10 cellular contexts compared by ENCODE assay signal in genomic region chr2:222306393-222307137, GRCh38. TPM values are rescaled to one million over a fixed set of nuclear protein-coding genes. Genes with fewer than 3 reads are reported as not detected.
A peak's percentile ranks its signal among the peaks of the same experiment; 100 is the strongest.
DNase-seq lines count a peak whose midpoint lies in the region; ATAC-seq and TF ChIP-seq lines count a peak whose summit lies in the region.
"Had no signal": no experiment of that assay in that cellular context is flagged by ENCODE, and none has a peak within 500 bp of the region (broad histone marks: within the 10 kb centered on the region; RNA-seq: fewer than 3 reads in every experiment).

No MANE protein-coding gene starts in this region.

- WGBS in IMR-90 (ENCODE audit: extremely low coverage in 2 of 2, insufficient read length in 1 of 2), 2 experiments = 0% methylated on average over 2 of the region's 26 CpGs; no CpG with 5 or more reads in 1 of the 2 experiments
- WGBS in ovary, 3 donors = 4 to 5% (median 5%) methylated on average over 26 of the region's 26 CpGs

- peaks cover 0 to 29% (median 11%) of the 10 kb centered on the region in 11 experiments; a peak in 11 of 22 replicates for H4K20me1 ChIP-seq in BLaER1 treated with 17β-estradiol and CSF1 and Interleukin-3, amounts not matched to agents 10 nM and 100 nM
- no peaks in the 10 kb centered on the region for H4K20me1 ChIP-seq in IMR-90 (ENCODE audit: insufficient read depth, low read length)

- H2BK20ac ChIP-seq in IMR-90 (ENCODE audit: low read depth, low read length) = no peak overlapping the region

- H3K4me1 ChIP-seq in BLaER1 treated with 17β-estradiol and CSF1 and Interleukin-3, amounts not matched to agents 10 nM and 100 nM = peaks cover 17 to 32% (median 29%) of the 10 kb centered on the region in 10 experiments
- H3K4me1 ChIP-seq in IMR-90 (ENCODE audit: control insufficient read depth, insufficient read depth, low read length) (peaks cover 2% of the 10 kb centered on the region; the same call in 1 of the 2 replicates), ovary (ENCODE audit: insufficient read depth) (peaks cover 2% of the 10 kb centered on the region)

- no peak overlapping the region for H4K5ac ChIP-seq in IMR-90 (ENCODE audit: low read depth, low read length)

- peak overlapping the region in 5 of 11 experiments; percentile 21 to 49 (median 38); a peak in 8 of 22 replicates for H3K27ac ChIP-seq in BLaER1 treated with 17β-estradiol and CSF1 and Interleukin-3, amounts not matched to agents 10 nM and 100 nM
- H3K27ac ChIP-seq in IMR-90 (ENCODE audit: insufficient read depth, low read length) (no peak overlapping the region), ovary (no peak overlapping the region)
- H3K27ac ChIP-seq: SK-N-MC had no signal

- H2AK5ac ChIP-seq in IMR-90 (ENCODE audit: low read depth, low read length) = no peak overlapping the region

- TF ChIP-seq EP300 in ovary (IDR thresholded peaks at IDR 0.05) = no peak

- intact Hi-C loops in IMR-90 (cut with micrococcal nuclease) = no loop called here
- intact Hi-C loops in ovary (cut with DNase I) = no loop called here

- no peak overlapping the region for H2AK9ac ChIP-seq in IMR-90 (replicated peaks; ENCODE audit: low read depth, low read length, poor library complexity)

- peak overlapping the region in 10 of 11 experiments; percentile 44 to 72 (median 63); a peak in 16 of 22 replicates for H3K9ac ChIP-seq in BLaER1 treated with 17β-estradiol and CSF1 and Interleukin-3, amounts not matched to agents 10 nM and 100 nM
- no peak overlapping the region for H3K9ac ChIP-seq in IMR-90 (ENCODE audit: low read depth, low read length)

- H3K79me1 ChIP-seq in IMR-90 (ENCODE audit: low read depth in 1 of 2, low read length in 2 of 2) = no peaks in the 10 kb centered on the region

- peaks cover 92 to 100% (median 100%) of the 10 kb centered on the region in 11 experiments for H3K27me3 ChIP-seq in BLaER1 treated with 17β-estradiol and CSF1 and Interleukin-3, amounts not matched to agents 10 nM and 100 nM
- H3K27me3 ChIP-seq in IMR-90 (ENCODE audit: control insufficient read depth, insufficient read depth, low read length) = peaks cover 93% of the 10 kb centered on the region
- H3K27me3 ChIP-seq in ovary = peaks cover 3% of the 10 kb centered on the region

- H3K23ac ChIP-seq in IMR-90 (ENCODE audit: low read depth, low read length) = no peak overlapping the region

- DNase-seq in IMR-90 (no peak), ovary (no peak), T-helper 9 cell (no peak)
- no peak for DNase-seq in effector memory CD8-positive, alpha-beta T cell
- DNase-seq in stimulated activated CD4-positive, alpha-beta T cell treated with anti-CD3 and anti-CD28 coated beads, Interleukin-12 subunit alpha, Interleukin-12 subunit beta, amount 100 ng/mL, for 4 hours = no peak

- TF ChIP-seq CTCF in IMR-90 (conservative IDR thresholded peaks at IDR 0.05; ENCODE audit: low read depth, low read length) (no peak), ovary (IDR thresholded peaks at IDR 0.05) (no peak)

- TF ChIP-seq RAD21 in IMR-90 (IDR thresholded peaks at IDR 0.05; ENCODE audit: low read length) = no peak

- BruUV-seq in IMR-90 (replicated peaks; lab: Mats Ljungman, UMichigan) = no TSS peak

- H3K9me1 ChIP-seq in IMR-90 (ENCODE audit: insufficient read depth, low read length) = no peaks in the 10 kb centered on the region

- ATAC-seq in IMR-90 (ENCODE audit: low read depth) (no peak), GM21381 (IDR thresholded peaks at IDR 0.05; ENCODE audit: unreplicated experiment) (no peak), HG03520 (IDR thresholded peaks at IDR 0.05; ENCODE audit: unreplicated experiment) (no peak)
- ATAC-seq in effector memory CD8-positive, alpha-beta T cell (replicated peaks) = no peak

- H2AFZ ChIP-seq in IMR-90 (replicated peaks; ENCODE audit: low read length, poor library complexity) = peak overlapping the region; percentile 85

- TF ChIP-seq POLR2A in IMR-90 (IDR thresholded peaks at IDR 0.05; ENCODE audit: low read depth, low read length) = no peak
- TF ChIP-seq POLR2A in ovary (IDR thresholded peaks at IDR 0.05) = no peak

- POLR2A ChIA-PET in IMR-90 (lab: Charles Lee; ENCODE audit: unreplicated experiment) = no interaction called here

- CTCF ChIA-PET in IMR-90 (lab: Yijun Ruan, JAX) = no interaction called here

- dilution Hi-C loops in IMR-90 (cut with HindIII; ENCODE audit: low sequenced_read_pairs, unreplicated experiment) = no loop called here

- peaks cover 0 to 2% of the 10 kb centered on the region in 2 donors for H3K9me3 Mint-ChIP-seq in effector memory CD8-positive, alpha-beta T cell

- H3K4me1 Mint-ChIP-seq in effector memory CD8-positive, alpha-beta T cell (ENCODE audit: low read depth in 2 of 2) = peaks cover 26 to 29% of the 10 kb centered on the region in 2 donors

- no peak overlapping the region for H4K91ac ChIP-seq in IMR-90 (ENCODE audit: insufficient read depth, low read depth, low read length)

- H2BK120ac ChIP-seq in IMR-90 (ENCODE audit: low read depth, low read length) = no peak overlapping the region

- H3K14ac ChIP-seq in IMR-90 (replicated peaks; ENCODE audit: low read depth, low read length) = no peak overlapping the region

- in situ Hi-C loops in IMR-90 (cut with MboI; ENCODE audit: low sequenced_read_pairs) = no loop called here

- no peak overlapping the region for H3K56ac ChIP-seq in IMR-90 (ENCODE audit: extremely low read depth, insufficient read depth, low read length)

- no peak overlapping the region for H2BK15ac ChIP-seq in IMR-90 (ENCODE audit: low read depth, low read length)

- H3K4ac ChIP-seq in IMR-90 (ENCODE audit: low read depth, low read length) = no peak overlapping the region

- H3K4me2 ChIP-seq in BLaER1 treated with 17β-estradiol and CSF1 and Interleukin-3, amounts not matched to agents 10 nM and 100 nM = peak overlapping the region; percentile 77 to 99 (median 96)
- H3K4me2 ChIP-seq in IMR-90 (ENCODE audit: low read depth, low read length) = peak overlapping the region; percentile 66; the same call in 1 of the 2 replicates

- H3K27ac Mint-ChIP-seq in effector memory CD8-positive, alpha-beta T cell = no peak overlapping the region

- peak overlapping the region; percentile 58 to 74 (median 62) for H3K4me3 ChIP-seq in BLaER1 treated with 17β-estradiol and CSF1 and Interleukin-3, amounts not matched to agents 10 nM and 100 nM
- H3K4me3 ChIP-seq in IMR-90 (ENCODE audit: insufficient read depth, low read depth, low read length) (no peak overlapping the region; the same call in 1 of the 2 replicates), ovary (peak overlapping the region; percentile 41)
- H3K4me3 ChIP-seq: SK-N-MC had no signal

- no peak overlapping the region for H4K8ac ChIP-seq in IMR-90 (ENCODE audit: low read depth in 2 of 2, low read length in 2 of 2)

- peak overlapping the region; percentile 74 to 79 for H3K4me3 Mint-ChIP-seq in effector memory CD8-positive, alpha-beta T cell

- H3K9me3 ChIP-seq in BLaER1 treated with 17β-estradiol and CSF1 and Interleukin-3, amounts not matched to agents 10 nM and 100 nM (replicated peaks in 1 of 11) = peaks cover 7 to 56% (median 45%) of the 10 kb centered on the region in 11 experiments
- H3K9me3 ChIP-seq in IMR-90 (ENCODE audit: control insufficient read depth, insufficient read depth, low read length) (peaks cover 19% of the 10 kb centered on the region; the same call in 1 of the 2 replicates), ovary (no peaks in the 10 kb centered on the region)

- peaks cover 96 to 100% of the 10 kb centered on the region in 2 donors for H3K27me3 Mint-ChIP-seq in effector memory CD8-positive, alpha-beta T cell

- peaks cover 2% of the 10 kb centered on the region for H3K36me3 Mint-ChIP-seq in effector memory CD8-positive, alpha-beta T cell (ENCODE audit: insufficient read depth)

- no peak overlapping the region for H2BK5ac ChIP-seq in IMR-90 (ENCODE audit: low read depth, low read length, poor library complexity, severe bottlenecking)

- H3K18ac ChIP-seq in IMR-90 (ENCODE audit: low read depth, low read length) = no peak overlapping the region

- no peaks in the 10 kb centered on the region for H3K36me3 ChIP-seq in BLaER1 treated with 17β-estradiol and CSF1 and Interleukin-3, amounts not matched to agents 10 nM and 100 nM
- H3K36me3 ChIP-seq in IMR-90 (ENCODE audit: control insufficient read depth, insufficient read depth, low read length) = no peaks in the 10 kb centered on the region
- no peaks in the 10 kb centered on the region for H3K36me3 ChIP-seq in ovary

TF ChIP-seq in IMR-90, 13 proteins besides CTCF, POLR2A, EP300 and RAD21 (continues in another document):
- no peak for TF ChIP-seq NFE2L2 (IDR thresholded peaks at IDR 0.05; ENCODE audit: low read depth, low read length)
- TF ChIP-seq MAFK (IDR thresholded peaks at IDR 0.05; ENCODE audit: low read depth, low read length) = no peak
- TF ChIP-seq RFX5 (IDR thresholded peaks at IDR 0.05; ENCODE audit: low read depth, low read length) = no peak
- no peak for TF ChIP-seq CEBPB (IDR thresholded peaks at IDR 0.05; ENCODE audit: low read depth, low read length)
- no peak for TF ChIP-seq MAZ (IDR thresholded peaks at IDR 0.05; ENCODE audit: borderline replicate concordance, low read depth, low read length)
- no peak for TF ChIP-seq RCOR1 (IDR thresholded peaks at IDR 0.05; ENCODE audit: insufficient replicate concordance, low read length)
- TF ChIP-seq FOS (IDR thresholded peaks at IDR 0.05; ENCODE audit: low read depth, low read length) = no peak
- no peak for TF ChIP-seq CHD1 (IDR thresholded peaks at IDR 0.05; ENCODE audit: low read depth, low read length)
- TF ChIP-seq MXI1 (IDR thresholded peaks at IDR 0.05; ENCODE audit: borderline replicate concordance, low read depth, low read length) = no peak
- no peak for TF ChIP-seq BHLHE40 (IDR thresholded peaks at IDR 0.05; ENCODE audit: low read depth, low read length)
- TF ChIP-seq USF2 (IDR thresholded peaks at IDR 0.05; ENCODE audit: low read depth, low read length) = no peak

RNA-seq across cellular contexts. Expression of gene PAX3, which starts 7.8 kb away (rescaled TPM):
- total RNA-seq in IMR-90 (2012; rRNA removed) (not detected in 2 replicates), ovary (not detected)
- polyA plus RNA-seq in IMR-90 (2012; rRNA removed) (not detected in 2 replicates), ovary (not detected)
- polyA plus RNA-seq in IMR-90 (2012; cell fraction: cytosol; rRNA removed) = not detected in 2 replicates
- not detected in 2 replicates for polyA plus RNA-seq in IMR-90 (2012; cell fraction: nucleus; rRNA removed; ENCODE audit: low replicate concordance)
- total RNA-seq: glomerular endothelial cell had no signal
